In genomic region chr1:167439301-167439988, GRCh38 we compare ENCODE assay signal across 1 cellular context.
TF ChIP-seq lines count a peak whose summit lies in the region.

No MANE protein-coding gene starts in this region.

TF ChIP-seq in HepG2, 621 proteins besides CTCF, POLR2A, EP300 and RAD21 (continued from another document and continues in another):
- TF ChIP-seq MYPOP (CRISPR knock-in tag; IDR thresholded peaks at IDR 0.05) = peak; percentile 70; the same call in 1 of the 2 replicates
- TF ChIP-seq ZBTB40 (IDR thresholded peaks at IDR 0.05) = no peak
- TF ChIP-seq ZBTB40 (CRISPR knock-in tag; IDR thresholded peaks at IDR 0.05) = no peak; the same call in 1 of the 2 replicates
- TF ChIP-seq ZNF557 (CRISPR knock-in tag; IDR thresholded peaks at IDR 0.05) = 0 out of 2 replicates have a peak, but pooled peaks have one; percentile 23
- TF ChIP-seq HOXA3 (CRISPR knock-in tag; IDR thresholded peaks at IDR 0.05) = peak; percentile 19; the same call in 1 of the 2 replicates
- TF ChIP-seq NFAT5 (CRISPR knock-in tag; IDR thresholded peaks at IDR 0.05) = 0 out of 2 replicates have a peak, but pooled peaks have one; percentile 52
- 0 out of 2 replicates have a peak, but pooled peaks have one; percentile 22 for TF ChIP-seq DMAP1 (CRISPR knock-in tag; IDR thresholded peaks at IDR 0.05)
- TF ChIP-seq ZNF432 (CRISPR knock-in tag; IDR thresholded peaks at IDR 0.05; ENCODE audit: borderline replicate concordance) = no peak
- TF ChIP-seq FOSL2 (CRISPR knock-in tag; IDR thresholded peaks at IDR 0.05) = no peak
- no peak for TF ChIP-seq ZSCAN12 (CRISPR knock-in tag; IDR thresholded peaks at IDR 0.05)
- peak; percentile 42 for TF ChIP-seq ZNF883 (CRISPR knock-in tag; IDR thresholded peaks at IDR 0.05; ENCODE audit: not compliant biosample characterization)
- no peak for TF ChIP-seq THRA (CRISPR knock-in tag; IDR thresholded peaks at IDR 0.05; ENCODE audit: borderline replicate concordance)
- no peak for TF ChIP-seq ZNF710 (CRISPR knock-in tag; IDR thresholded peaks at IDR 0.05; ENCODE audit: borderline replicate concordance)
- TF ChIP-seq KLF11 (CRISPR knock-in tag; IDR thresholded peaks at IDR 0.05) = no peak
- no peak for TF ChIP-seq ARHGAP35 (CRISPR knock-in tag; IDR thresholded peaks at IDR 0.05; ENCODE audit: borderline replicate concordance)
- no peak for TF ChIP-seq POLR2G (IDR thresholded peaks at IDR 0.05; ENCODE audit: low read depth, low read length)
- 0 out of 2 replicates have a peak, but pooled peaks have one; percentile 45 for TF ChIP-seq IRX3 (CRISPR knock-in tag; IDR thresholded peaks at IDR 0.05; ENCODE audit: borderline replicate concordance, low read depth)
- TF ChIP-seq NFE2L1 (CRISPR knock-in tag; IDR thresholded peaks at IDR 0.05; ENCODE audit: borderline replicate concordance) = no peak; the same call in 1 of the 2 replicates
- TF ChIP-seq ZHX2 (IDR thresholded peaks at IDR 0.05; ENCODE audit: low read depth) = no peak
- 0 out of 2 replicates have a peak, but pooled peaks have one; percentile 36 for TF ChIP-seq ZHX2 (CRISPR knock-in tag; IDR thresholded peaks at IDR 0.05; ENCODE audit: borderline replicate concordance)
- peak; percentile 79 for TF ChIP-seq ZBTB14 (CRISPR knock-in tag; IDR thresholded peaks at IDR 0.05)
- no peak for TF ChIP-seq ZKSCAN8 (CRISPR knock-in tag; IDR thresholded peaks at IDR 0.05; ENCODE audit: borderline replicate concordance)
- peak; percentile 68; the same call in 1 of the 2 replicates for TF ChIP-seq KDM5B (CRISPR knock-in tag; IDR thresholded peaks at IDR 0.05; ENCODE audit: borderline replicate concordance)
- no peak for TF ChIP-seq CENPX (CRISPR knock-in tag; IDR thresholded peaks at IDR 0.05)
- peak; percentile 29; the same call in 1 of the 2 replicates for TF ChIP-seq ZBTB42 (CRISPR knock-in tag; IDR thresholded peaks at IDR 0.05)
- TF ChIP-seq ZNF549 (CRISPR knock-in tag; IDR thresholded peaks at IDR 0.05) = no peak
- TF ChIP-seq ZFP90 (CRISPR knock-in tag; IDR thresholded peaks at IDR 0.05; ENCODE audit: borderline replicate concordance) = no peak
